In the genomic region with DNA sequence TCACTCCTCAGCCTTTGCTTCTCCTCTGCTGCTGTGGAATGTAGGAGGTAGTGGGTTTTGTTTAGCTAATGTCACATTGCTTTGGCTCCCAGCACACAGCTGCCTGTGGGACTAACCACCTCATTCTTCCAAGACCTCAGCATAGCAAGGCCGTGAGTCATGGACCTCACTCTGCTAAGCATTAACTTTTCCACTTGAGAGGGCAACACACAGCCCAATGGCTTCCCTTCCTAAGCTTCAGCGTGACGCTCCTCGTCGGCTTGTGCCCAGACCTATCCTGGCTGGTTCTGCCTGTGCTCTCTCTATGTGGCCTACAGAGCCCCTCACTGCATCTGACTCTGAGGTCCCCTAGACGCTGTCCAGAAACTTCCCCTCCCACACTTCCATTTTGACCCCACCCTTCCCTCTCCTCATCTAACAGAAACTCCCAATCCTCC, we compare ENCODE assay signal across 8 cellular contexts.
A peak's percentile ranks its signal among the peaks of the same experiment; 100 is the strongest.
DNase-seq lines count a peak whose midpoint lies in the region; ATAC-seq, FAIRE-seq and TF ChIP-seq lines count a peak whose summit lies in the region.
"Had no signal": no experiment of that assay in that cellular context is flagged by ENCODE, and none has a peak within 500 bp of the region (broad histone marks: within the 10 kb centered on the region; RNA-seq: fewer than 3 reads in every experiment).

No MANE protein-coding gene starts in this region.

- H3K4me3 Mint-ChIP-seq in effector memory CD8-positive, alpha-beta T cell: no peak overlapping the region
- H3K4me3 Mint-ChIP-seq: T-helper 1 cell treated with Interleukin-12 subunit alpha and Interleukin-12 subunit beta and Interleukin-4 antibody, amounts not matched to agents 30 μg/mL and 1 μg/mL, for 36 hours had no signal

- peaks cover 59% of the 10 kb centered on the region for H3K4me1 ChIP-seq in stomach smooth muscle (ENCODE audit: control insufficient read depth, insufficient read depth, low read length)

- no peaks in the 10 kb centered on the region for H3K9me3 Mint-ChIP-seq in effector memory CD8-positive, alpha-beta T cell
- H3K9me3 Mint-ChIP-seq: T-helper 1 cell treated with Interleukin-12 subunit alpha and Interleukin-12 subunit beta and Interleukin-4 antibody, amounts not matched to agents 30 μg/mL and 1 μg/mL, for 36 hours had no signal

- FAIRE-seq in HTR-8/SVneo (lab: Jason Lieb, UNC): peak; percentile 99

- H3K27ac ChIP-seq in stomach smooth muscle (ENCODE audit: low read length): peak overlapping the region; percentile 92

- TF ChIP-seq CTCF in astrocyte of the cerebellum (IDR thresholded peaks at IDR 0.05; ENCODE audit: low read depth, low read length, missing control alignments): no peak

- H3K4me3 ChIP-seq in astrocyte of the cerebellum (ENCODE audit: low read depth, low read length) (no peak overlapping the region), stomach smooth muscle (ENCODE audit: low read length in 2 of 2) (peak overlapping the region in 1 of 2 donors; percentile 52)

- DNase-seq in HTR-8/SVneo (ENCODE audit: insufficient read length, low spot score): peak; percentile 91
- DNase-seq in astrocyte of the cerebellum (ENCODE audit: low read depth): peak; percentile 100
- peak; percentile 99 for DNase-seq in islet precursor cell
- no peak for DNase-seq in NCI-H510A treated with DMSO at 0.1 percent for 48 hours (lab: John Stamatoyannopoulos, UW)
- no peak for DNase-seq in effector memory CD8-positive, alpha-beta T cell
- DNase-seq in NCI-H2081 (lab: John Stamatoyannopoulos, UW): no peak

- H3K9ac ChIP-seq in stomach smooth muscle (ENCODE audit: low read length in 2 of 2): peak overlapping the region; percentile 27 to 64

- ATAC-seq in effector memory CD8-positive, alpha-beta T cell (replicated peaks): no peak

- H3K4me1 Mint-ChIP-seq in effector memory CD8-positive, alpha-beta T cell (ENCODE audit: low read depth in 2 of 2): peaks cover 5 to 7% of the 10 kb centered on the region in 2 donors

- peaks cover 8 to 16% of the 10 kb centered on the region in 2 donors for H3K36me3 ChIP-seq in stomach smooth muscle (ENCODE audit: control insufficient read depth in 2 of 2, insufficient read depth in 2 of 2, low read length in 2 of 2)

- H3K27me3 ChIP-seq in stomach smooth muscle (ENCODE audit: control insufficient read depth in 1 of 2, insufficient read depth in 2 of 2, low read length in 2 of 2): no peaks in the 10 kb centered on the region

- in situ Hi-C loops in astrocyte of the cerebellum (cut with HindIII; ENCODE audit: low sequenced_read_pairs): no loop called here

- H3K27ac Mint-ChIP-seq in effector memory CD8-positive, alpha-beta T cell: no peak overlapping the region
- H3K27ac Mint-ChIP-seq: T-helper 1 cell treated with Interleukin-12 subunit alpha and Interleukin-12 subunit beta and Interleukin-4 antibody, amounts not matched to agents 30 μg/mL and 1 μg/mL, for 36 hours had no signal

- H3K27me3 Mint-ChIP-seq in effector memory CD8-positive, alpha-beta T cell: peaks cover 6 to 27% of the 10 kb centered on the region in 2 donors

- H3K36me3 Mint-ChIP-seq in effector memory CD8-positive, alpha-beta T cell (ENCODE audit: insufficient read depth): no peaks in the 10 kb centered on the region

- H3K9me3 ChIP-seq in stomach smooth muscle (ENCODE audit: control insufficient read depth in 2 of 2, low read length in 2 of 2): no peaks in the 10 kb centered on the region

Comparison
In these comparisons a context has a peak if more than half of its experiments do, and no peak if none do; other contexts are left out.
1. DNase-seq: peak in HTR-8/SVneo (single experiment), astrocyte of the cerebellum (single experiment) and islet precursor cell (single experiment); none in NCI-H510A treated with DMSO at 0.1 percent for 48 hours (single experiment), effector memory CD8-positive, alpha-beta T cell (0 of 3) and NCI-H2081 (0 of 2).